15 cellular contexts compared by ENCODE assay signal in genomic region chr6:127841811-127842210, GRCh38. TPM values are rescaled to one million over a fixed set of nuclear protein-coding genes. Genes with fewer than 3 reads are reported as not detected.
"Had no signal": no experiment of that assay in that cellular context is flagged by ENCODE, and none has a peak within 500 bp of the region (broad histone marks: within the 10 kb centered on the region; RNA-seq: fewer than 3 reads in every experiment).

No MANE protein-coding gene starts in this region.

- H3K9me3 ChIP-seq: gastrocnemius medialis, heart right ventricle, left ventricle myocardium inferior had no signal

- H3K9ac ChIP-seq: parathyroid adenoma had no signal

- H3K27me3 ChIP-seq: gastrocnemius medialis, heart right ventricle had no signal

- H3K4me1 ChIP-seq: gastrocnemius medialis, heart right ventricle, left ventricle myocardium inferior, parathyroid adenoma had no signal

- H2AFZ ChIP-seq: parathyroid adenoma had no signal

- H3K79me2 ChIP-seq: parathyroid adenoma had no signal

- DNase-seq: activated CD4-positive, alpha-beta T cell treated with anti-CD3 and anti-CD28 coated beads, Interleukin-2, amount 50 U/mL, for 4 hours; activated CD4-positive, CD25-positive, alpha-beta regulatory T cell treated with anti-CD3 and anti-CD28 coated beads, Interleukin-2, amount 50 U/mL, for 72 hours; activated gamma-delta T cell treated with Interleukin-2 at 50 U/mL for 16 hours; activated T-cell treated with anti-CD3 and anti-CD28 coated beads, Interleukin-2, amount 50 U/mL, for 72 hours; central memory CD4-positive, alpha-beta T cell; dermis blood vessel endothelial cell; gastrocnemius medialis; heart right ventricle; left ventricle myocardium inferior; retina; stimulated activated CD4-positive, alpha-beta T cell treated with anti-CD3 and anti-CD28 coated beads, Interleukin-15, amount 100 ng/mL, for 24 hours; stimulated activated CD4-positive, alpha-beta T cell treated with anti-CD3 and anti-CD28 coated beads, Interleukin-4, amount 100 ng/mL, for 24 hours; stimulated activated naive CD8-positive, alpha-beta T cell treated with anti-CD3 and anti-CD28 coated beads, Interleukin-15, amount 100 ng/mL, for 72 hours had no signal

- H3K27ac ChIP-seq: gastrocnemius medialis, heart right ventricle, left ventricle myocardium inferior, parathyroid adenoma had no signal

- H3K4me3 ChIP-seq: gastrocnemius medialis, heart right ventricle, left ventricle myocardium inferior had no signal

- H3K36me3 ChIP-seq: gastrocnemius medialis, heart right ventricle, left ventricle myocardium inferior had no signal

RNA-seq across cellular contexts. Expression of gene THEMIS, which starts 59.0 kb away (rescaled TPM):
- total RNA-seq: dermis blood vessel endothelial cell had no signal
- polyA plus RNA-seq: keratinocyte had no signal
